ENCODE assay signal across 24 cellular contexts in genomic region chr2:45033331-45033730, GRCh38. TPM values are rescaled to one million over a fixed set of nuclear protein-coding genes. Genes with fewer than 3 reads are reported as not detected.
"Had no signal": no experiment of that assay in that cellular context is flagged by ENCODE, and none has a peak within 500 bp of the region (broad histone marks: within the 10 kb centered on the region; RNA-seq: fewer than 3 reads in every experiment).

No MANE protein-coding gene starts in this region.

- DNase-seq: naive thymus-derived CD4-positive, alpha-beta T cell; occipital lobe; ovary; posterior cingulate gyrus; psoas muscle; right cardiac atrium; right lobe of liver; sigmoid colon; small intestine; stimulated activated CD4-positive, alpha-beta T cell treated with anti-CD3 and anti-CD28 coated beads, Interleukin-15, amount 100 ng/mL, for 24 hours; stimulated activated CD4-positive, alpha-beta T cell treated with anti-CD3 and anti-CD28 coated beads, Interleukin-2, amount 100 ng/mL, for 24 hours; stimulated activated CD4-positive, alpha-beta T cell treated with anti-CD3 and anti-CD28 coated beads, Interleukin-2, amount 100 ng/mL, for 48 hours; stimulated activated CD4-positive, alpha-beta T cell treated with anti-CD3 and anti-CD28 coated beads, Interleukin-4, amount 100 ng/mL, for 24 hours; stimulated activated naive B cell treated with anti-CD40 and anti-IgM and Interleukin-4, amounts not matched to agents 10 μg/mL and 1 μg/mL and 100 μg/mL, for 72 hours; stimulated activated naive CD4-positive, alpha-beta T cell treated with Interleukin-2 at 50 U/mL for 16 hours; stomach; thyroid gland; trophoblast cell; upper lobe of left lung had no signal

- H3K9me3 Mint-ChIP-seq: nephron; neural progenitor cell; stimulated activated effector memory CD8-positive, alpha-beta T cell treated with anti-CD3 and anti-CD28 coated beads, Interleukin-12 subunit alpha, Interleukin-12 subunit beta, amount 100 ng/mL, for 72 hours; stimulated activated naive B cell treated with anti-CD40 and anti-IgM and Interleukin-4, amounts not matched to agents 10 μg/mL and 1 μg/mL and 100 μg/mL, for 72 hours; stimulated activated naive CD8-positive, alpha-beta T cell treated with anti-CD3 and anti-CD28 coated beads, Interleukin-15, Interleukin-2, amounts not matched to agents 100 ng/mL and 50 ng/mL, for 24 hours had no signal

- H3K27ac Mint-ChIP-seq: naive thymus-derived CD4-positive, alpha-beta T cell; nephron; neural progenitor cell; progenitor cell of endocrine pancreas; stimulated activated effector memory CD8-positive, alpha-beta T cell treated with anti-CD3 and anti-CD28 coated beads, Interleukin-12 subunit alpha, Interleukin-12 subunit beta, amount 100 ng/mL, for 72 hours; stimulated activated naive B cell treated with anti-CD40 and anti-IgM and Interleukin-4, amounts not matched to agents 10 μg/mL and 1 μg/mL and 100 μg/mL, for 72 hours; stimulated activated naive CD8-positive, alpha-beta T cell treated with anti-CD3 and anti-CD28 coated beads, Interleukin-15, Interleukin-2, amounts not matched to agents 100 ng/mL and 50 ng/mL, for 24 hours had no signal

- H3K36me3 Mint-ChIP-seq: naive thymus-derived CD4-positive, alpha-beta T cell; neural progenitor cell; stimulated activated effector memory CD8-positive, alpha-beta T cell treated with anti-CD3 and anti-CD28 coated beads, Interleukin-12 subunit alpha, Interleukin-12 subunit beta, amount 100 ng/mL, for 72 hours; stimulated activated naive B cell treated with anti-CD40 and anti-IgM and Interleukin-4, amounts not matched to agents 10 μg/mL and 1 μg/mL and 100 μg/mL, for 72 hours had no signal

- ATAC-seq: naive thymus-derived CD4-positive, alpha-beta T cell; psoas muscle; right cardiac atrium; stimulated activated effector memory CD8-positive, alpha-beta T cell treated with anti-CD3 and anti-CD28 coated beads, Interleukin-12 subunit alpha, Interleukin-12 subunit beta, amount 100 ng/mL, for 72 hours; stimulated activated naive B cell treated with anti-CD40 and anti-IgM and Interleukin-4, amounts not matched to agents 10 μg/mL and 1 μg/mL and 100 μg/mL, for 72 hours had no signal

- H3K4me3 Mint-ChIP-seq: naive thymus-derived CD4-positive, alpha-beta T cell; nephron; neural progenitor cell; stimulated activated effector memory CD8-positive, alpha-beta T cell treated with anti-CD3 and anti-CD28 coated beads, Interleukin-12 subunit alpha, Interleukin-12 subunit beta, amount 100 ng/mL, for 72 hours; stimulated activated naive B cell treated with anti-CD40 and anti-IgM and Interleukin-4, amounts not matched to agents 10 μg/mL and 1 μg/mL and 100 μg/mL, for 72 hours; stimulated activated naive CD8-positive, alpha-beta T cell treated with anti-CD3 and anti-CD28 coated beads, Interleukin-15, Interleukin-2, amounts not matched to agents 100 ng/mL and 50 ng/mL, for 24 hours had no signal

- H3K4me1 Mint-ChIP-seq: naive thymus-derived CD4-positive, alpha-beta T cell; stimulated activated effector memory CD8-positive, alpha-beta T cell treated with anti-CD3 and anti-CD28 coated beads, Interleukin-12 subunit alpha, Interleukin-12 subunit beta, amount 100 ng/mL, for 72 hours; stimulated activated naive B cell treated with anti-CD40 and anti-IgM and Interleukin-4, amounts not matched to agents 10 μg/mL and 1 μg/mL and 100 μg/mL, for 72 hours had no signal

RNA-seq across cellular contexts. Expression of gene SIX2, which starts 24.1 kb away (rescaled TPM):
- total RNA-seq: naive thymus-derived CD4-positive, alpha-beta T cell; right lobe of liver had no signal
